Comparison of ENCODE assay signal across 7 cellular contexts in the genomic region with DNA sequence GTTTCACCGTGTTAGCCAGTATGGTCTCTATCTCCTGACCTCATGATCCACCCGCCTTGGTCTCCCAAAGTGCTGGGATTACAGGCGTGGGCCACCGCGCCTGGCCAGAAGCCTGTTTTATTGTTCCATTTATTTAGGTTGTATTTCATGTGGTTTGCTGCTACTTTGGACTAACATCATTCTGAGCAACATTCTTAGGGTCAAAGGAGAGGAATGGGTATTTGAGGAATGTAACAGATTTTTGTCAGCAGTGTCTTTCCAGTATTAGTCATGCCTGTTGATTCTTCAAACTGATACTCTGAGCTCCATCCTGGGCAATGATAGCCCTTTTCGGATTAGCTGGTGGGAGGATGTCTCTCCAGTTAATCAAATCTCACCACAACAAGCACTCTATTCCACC.
DNase-seq lines count a peak whose midpoint lies in the region; ATAC-seq, FAIRE-seq and TF ChIP-seq lines count a peak whose summit lies in the region.

No MANE protein-coding gene starts in this region.

- no peak overlapping the region for H2AFZ ChIP-seq in keratinocyte (ENCODE audit: control insufficient read depth, low read length)

- FAIRE-seq in keratinocyte (lab: Jason Lieb, UNC): peak; percentile 68

- H4K20me1 ChIP-seq in keratinocyte (ENCODE audit: control insufficient read depth, extremely low read depth, insufficient read depth, low read length): no peaks in the 10 kb centered on the region

- no peak for TF ChIP-seq POLR2A in upper lobe of left lung (IDR thresholded peaks at IDR 0.05)

- no peak for TF ChIP-seq EP300 in upper lobe of left lung (IDR thresholded peaks at IDR 0.05)

- H3K4me3 ChIP-seq in HFF-Myc (replicated peaks; ENCODE audit: low read depth, low read length) (no peak overlapping the region), astrocyte of the cerebellum (ENCODE audit: low read depth, low read length) (no peak overlapping the region), keratinocyte (ENCODE audit: control insufficient read depth in 2 of 3, extremely low read depth in 1 of 3, insufficient read depth in 2 of 3, low read depth in 1 of 3, low read length in 3 of 3) (no peak overlapping the region), upper lobe of left lung (no peak overlapping the region)

- H3K9me1 ChIP-seq in keratinocyte (ENCODE audit: control insufficient read depth, extremely low read depth, insufficient read depth, low read length): no peaks in the 10 kb centered on the region

- DNase-seq in HFF-Myc (ENCODE audit: extremely low read depth, low read depth): peak; percentile 86
- peak; percentile 81 for DNase-seq in astrocyte of the cerebellum (ENCODE audit: low read depth)
- DNase-seq in keratinocyte (ENCODE audit: low read depth, low spot score): no peak
- DNase-seq in upper lobe of left lung: no peak
- no peak for DNase-seq in DMS 273 treated with DMSO at 0.1 percent for 48 hours (lab: John Stamatoyannopoulos, UW)
- DNase-seq in NOMO-1 (lab: John Stamatoyannopoulos, UW; ENCODE audit: unreplicated experiment in 2 of 2): no peak

- peaks cover 20% of the 10 kb centered on the region for H3K4me1 ChIP-seq in keratinocyte (ENCODE audit: control insufficient read depth, extremely low read depth, insufficient read depth, low read length)
- peaks cover 11 to 34% (median 23%) of the 10 kb centered on the region in 4 donors for H3K4me1 ChIP-seq in upper lobe of left lung

- H3K9me3 ChIP-seq in keratinocyte (ENCODE audit: control insufficient read depth, low read depth, low read length) (no peaks in the 10 kb centered on the region), upper lobe of left lung (no peaks in the 10 kb centered on the region)

- dilution Hi-C loops in keratinocyte (cut with MboI; ENCODE audit: extremely low pct_ligation_motif_present, low sequenced_read_pairs): no loop called here

- in situ Hi-C loops in astrocyte of the cerebellum (cut with HindIII; ENCODE audit: low sequenced_read_pairs): loop anchor here (5.0 kb wide), 2 partner anchors 50 to 210 kb away; no protein-coding TSS in a partner anchor

- H3K27ac ChIP-seq in keratinocyte (ENCODE audit: control insufficient read depth, insufficient read depth, low read length) (no peak overlapping the region), upper lobe of left lung (peak overlapping the region in 3 of 4 donors; percentile 36 to 63 (median 62))

- ATAC-seq in upper lobe of left lung (ENCODE audit: low FRiP score in 2 of 2) (no peak), GM18502 (IDR thresholded peaks at IDR 0.05; ENCODE audit: poor library complexity, unreplicated experiment) (no peak)

- TF ChIP-seq CTCF in HFF-Myc (IDR thresholded peaks at IDR 0.05; ENCODE audit: low read depth, low read length, missing control alignments) (no peak), astrocyte of the cerebellum (IDR thresholded peaks at IDR 0.05; ENCODE audit: low read depth, low read length, missing control alignments) (no peak), keratinocyte (optimal IDR thresholded peaks at IDR 0.05 in 1 of 3, IDR thresholded peaks at IDR 0.05 in 1 of 3, conservative IDR thresholded peaks at IDR 0.05 in 1 of 3; ENCODE audit: extremely low read depth in 1 of 3, insufficient read depth in 2 of 3, low read length in 3 of 3) (no peak), upper lobe of left lung (IDR thresholded peaks at IDR 0.05) (no peak)

- H3K79me2 ChIP-seq in keratinocyte (ENCODE audit: control insufficient read depth, insufficient read depth, low read length): no peaks in the 10 kb centered on the region

- H3K27me3 ChIP-seq in keratinocyte (ENCODE audit: control insufficient read depth, extremely low read depth, insufficient read depth, low read length) (no peaks in the 10 kb centered on the region), upper lobe of left lung (no peaks in the 10 kb centered on the region)

- no peak overlapping the region for H3K9ac ChIP-seq in keratinocyte (ENCODE audit: control insufficient read depth, extremely low read depth, insufficient read depth, low read length)

- no peak overlapping the region for H3K4me2 ChIP-seq in keratinocyte (ENCODE audit: control insufficient read depth, extremely low read depth, insufficient read depth, low read depth, low read length)

- H3K36me3 ChIP-seq in keratinocyte (ENCODE audit: control insufficient read depth in 2 of 2, extremely low read depth in 1 of 2, insufficient read depth in 2 of 2, low read length in 2 of 2) (no peaks in the 10 kb centered on the region), upper lobe of left lung (no peaks in the 10 kb centered on the region)

- 84 to 95% methylated on average over 6 of the region's 6 CpGs for WGBS in upper lobe of left lung, 2 donors

Comparison
In these comparisons a context has a peak if more than half of its experiments do, and no peak if none do; other contexts are left out.
1. DNase-seq: peak in HFF-Myc (single experiment) and astrocyte of the cerebellum (single experiment); none in keratinocyte (single experiment), upper lobe of left lung (0 of 2), DMS 273 treated with DMSO at 0.1 percent for 48 hours (single experiment) and NOMO-1 (0 of 2).